ENCODE assay signal across 16 cellular contexts in the genomic region with DNA sequence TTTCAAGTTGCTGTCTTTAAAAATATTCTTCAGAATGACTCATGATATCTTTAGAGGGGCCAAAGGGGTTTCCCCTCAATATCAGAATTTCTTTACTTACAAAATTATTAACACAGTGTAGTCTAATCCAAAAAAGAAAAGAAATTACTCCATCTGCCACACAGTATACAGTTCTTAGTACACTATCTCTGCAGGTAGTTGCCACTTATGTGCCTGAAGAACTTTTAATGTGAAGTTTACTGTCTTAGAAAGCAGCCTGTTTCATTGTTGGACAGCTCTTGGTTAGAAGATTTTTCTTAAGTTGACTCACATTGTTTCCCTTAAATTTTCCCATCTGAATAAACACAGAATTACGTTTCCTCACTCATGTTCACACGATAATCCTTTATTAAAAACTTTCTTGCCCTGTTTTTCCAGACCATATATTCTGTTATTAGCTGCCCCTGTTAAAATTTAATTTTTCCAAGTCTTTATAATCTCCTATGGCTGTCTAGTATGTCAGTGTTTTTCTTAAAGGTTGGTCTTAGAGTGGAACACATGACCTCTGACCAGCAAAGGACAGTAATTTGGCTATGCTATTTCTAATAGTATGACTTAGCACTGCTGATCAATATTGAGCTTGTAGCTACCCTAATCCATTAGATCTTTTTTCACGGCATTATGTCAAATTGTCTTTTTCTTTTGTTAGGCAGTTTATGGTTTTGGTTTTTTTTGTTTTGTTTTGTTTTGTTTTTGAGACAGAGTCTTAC. TPM values are rescaled to one million over a fixed set of nuclear protein-coding genes. Genes with fewer than 3 reads are reported as not detected.
A peak's percentile ranks its signal among the peaks of the same experiment; 100 is the strongest.
DNase-seq lines count a peak whose midpoint lies in the region; ATAC-seq and TF ChIP-seq lines count a peak whose summit lies in the region.
"Had no signal": no experiment of that assay in that cellular context is flagged by ENCODE, and none has a peak within 500 bp of the region (broad histone marks: within the 10 kb centered on the region; RNA-seq: fewer than 3 reads in every experiment).

No MANE protein-coding gene starts in this region.

- CTCF ChIA-PET in GM10248 (lab: Yijun Ruan, JAX): interaction anchor here (1.1 to 1.4 kb wide), 2 partner anchors 28 to 75 kb away, joined by 3 to 4 read pairs; no protein-coding TSS in a partner anchor

- no peak overlapping the region for H3K4me3 ChIP-seq in psoas muscle
- H3K4me3 ChIP-seq: ovary had no signal

- ATAC-seq in GM18858 (IDR thresholded peaks at IDR 0.05; ENCODE audit: unreplicated experiment) (peak; percentile 76), GM21515 (IDR thresholded peaks at IDR 0.05; ENCODE audit: unreplicated experiment) (peak; percentile 65), HG03045 (IDR thresholded peaks at IDR 0.05; ENCODE audit: unreplicated experiment) (peak; percentile 73), psoas muscle (no peak)
- ATAC-seq: esophagus mucosa, HepG2, WTC11 had no signal

- intact Hi-C loops in psoas muscle (cut with DNase I): no loop called here

- no peaks in the 10 kb centered on the region for H3K4me1 ChIP-seq in psoas muscle

- no peak overlapping the region for H3K27ac ChIP-seq in psoas muscle
- H3K27ac ChIP-seq: ovary had no signal

- TF ChIP-seq CTCF in psoas muscle (IDR thresholded peaks at IDR 0.05): no peak
- TF ChIP-seq CTCF in GM10248 (IDR thresholded peaks at IDR 0.05; ENCODE audit: control extremely low read depth, extremely low read depth, low read depth, missing control alignments): no peak

- DNase-seq in brain pericyte (ENCODE audit: low read depth, low spot score) (peak; percentile 57), psoas muscle (no peak), GM10248 (ENCODE audit: extremely low spot score) (no peak)
- no peak for DNase-seq in activated T-cell treated with anti-CD3 and anti-CD28 coated beads, Interleukin-2, amount 50 U/mL, for 48 hours
- DNase-seq in stimulated activated CD4-positive, alpha-beta T cell treated with anti-CD3 and anti-CD28 coated beads, Interleukin-4, amount 100 ng/mL, for 1 hour: no peak
- DNase-seq: GF-D8; mesendoderm; NCI-H1436; ovary; stimulated activated CD4-positive, alpha-beta T cell treated with anti-CD3 and anti-CD28 coated beads, Interleukin-15, amount 100 ng/mL, for 24 hours had no signal

- 95 to 100% (median 97%) methylated on average over 3 of the region's 3 CpGs for WGBS in psoas muscle, 3 donors

- H3K27me3 ChIP-seq in psoas muscle (ENCODE audit: insufficient read depth in 3 of 3, low read length in 2 of 3): no peaks in the 10 kb centered on the region
- H3K27me3 ChIP-seq: ovary had no signal

- H3K36me3 ChIP-seq in psoas muscle (ENCODE audit: insufficient read depth in 1 of 2, low read depth in 1 of 2): peaks cover 0 to 26% of the 10 kb centered on the region in 2 donors
- H3K36me3 ChIP-seq: ovary had no signal

- POLR2A ChIA-PET in GM10248 (lab: Yijun Ruan, JAX): no interaction called here

- no peaks in the 10 kb centered on the region for H3K9me3 ChIP-seq in psoas muscle
- H3K9me3 ChIP-seq: ovary had no signal

RNA-seq across cellular contexts. Expression of a gene that starts 21.8 kb away (rescaled TPM):
- total RNA-seq in psoas muscle: 1 to 10 TPM; 4.1 to 9.8 (median 6.1) TPM
- polyA plus RNA-seq in psoas muscle: 1 to 10 TPM; 1.7 to 4.8 (median 2.0) TPM

Comparison
In these comparisons a context has a peak if more than half of its experiments do, and no peak if none do; other contexts are left out.
1. ATAC-seq: peak in GM18858 (single experiment), GM21515 (single experiment) and HG03045 (single experiment); none in psoas muscle (0 of 4).